In the genomic region with DNA sequence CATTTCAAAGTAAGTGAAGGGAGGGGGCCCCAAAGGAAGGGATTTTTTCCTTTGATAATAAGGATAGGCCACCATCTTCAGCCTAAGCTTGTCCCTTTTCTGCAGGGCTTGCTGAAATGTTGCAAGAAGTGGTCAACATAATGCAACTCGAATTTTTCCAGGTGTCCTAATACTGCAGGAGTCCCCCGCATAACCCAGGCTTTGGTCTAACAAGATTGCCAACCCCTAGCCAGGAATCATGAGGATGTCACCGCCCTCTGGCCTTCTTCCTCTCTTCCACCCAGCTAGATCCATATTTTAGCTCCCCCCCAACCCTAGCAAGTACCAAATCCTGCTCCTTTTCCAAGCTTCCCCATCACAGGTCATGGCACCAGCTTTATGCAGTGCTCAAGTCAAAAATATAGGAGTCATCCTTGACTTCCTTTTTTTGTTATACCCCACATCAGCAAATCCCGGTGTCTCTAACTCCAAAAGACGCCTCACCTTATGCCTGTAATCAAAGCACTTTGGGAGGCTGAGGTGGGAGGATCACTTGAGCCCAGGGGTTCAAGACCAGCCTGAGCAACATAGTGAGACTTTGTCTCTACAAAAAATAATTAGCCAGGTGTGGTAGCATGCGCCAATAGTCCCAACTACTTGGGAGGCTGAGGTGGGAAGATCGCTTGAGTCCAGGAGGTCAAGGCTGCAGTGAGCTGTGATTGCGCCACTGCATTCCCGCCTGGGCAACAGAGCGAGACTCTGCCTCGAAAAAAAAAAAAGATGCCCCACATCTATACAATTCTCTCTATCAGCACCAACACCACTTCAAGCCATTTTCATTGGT, we compare ENCODE assay signal across 1 cellular context.
TF ChIP-seq lines count a peak whose summit lies in the region.

No MANE protein-coding gene starts in this region.

TF ChIP-seq in GM23338, 12 proteins besides CTCF, POLR2A, EP300 and RAD21 (continued from another document):
- TF ChIP-seq, protein P1, sequence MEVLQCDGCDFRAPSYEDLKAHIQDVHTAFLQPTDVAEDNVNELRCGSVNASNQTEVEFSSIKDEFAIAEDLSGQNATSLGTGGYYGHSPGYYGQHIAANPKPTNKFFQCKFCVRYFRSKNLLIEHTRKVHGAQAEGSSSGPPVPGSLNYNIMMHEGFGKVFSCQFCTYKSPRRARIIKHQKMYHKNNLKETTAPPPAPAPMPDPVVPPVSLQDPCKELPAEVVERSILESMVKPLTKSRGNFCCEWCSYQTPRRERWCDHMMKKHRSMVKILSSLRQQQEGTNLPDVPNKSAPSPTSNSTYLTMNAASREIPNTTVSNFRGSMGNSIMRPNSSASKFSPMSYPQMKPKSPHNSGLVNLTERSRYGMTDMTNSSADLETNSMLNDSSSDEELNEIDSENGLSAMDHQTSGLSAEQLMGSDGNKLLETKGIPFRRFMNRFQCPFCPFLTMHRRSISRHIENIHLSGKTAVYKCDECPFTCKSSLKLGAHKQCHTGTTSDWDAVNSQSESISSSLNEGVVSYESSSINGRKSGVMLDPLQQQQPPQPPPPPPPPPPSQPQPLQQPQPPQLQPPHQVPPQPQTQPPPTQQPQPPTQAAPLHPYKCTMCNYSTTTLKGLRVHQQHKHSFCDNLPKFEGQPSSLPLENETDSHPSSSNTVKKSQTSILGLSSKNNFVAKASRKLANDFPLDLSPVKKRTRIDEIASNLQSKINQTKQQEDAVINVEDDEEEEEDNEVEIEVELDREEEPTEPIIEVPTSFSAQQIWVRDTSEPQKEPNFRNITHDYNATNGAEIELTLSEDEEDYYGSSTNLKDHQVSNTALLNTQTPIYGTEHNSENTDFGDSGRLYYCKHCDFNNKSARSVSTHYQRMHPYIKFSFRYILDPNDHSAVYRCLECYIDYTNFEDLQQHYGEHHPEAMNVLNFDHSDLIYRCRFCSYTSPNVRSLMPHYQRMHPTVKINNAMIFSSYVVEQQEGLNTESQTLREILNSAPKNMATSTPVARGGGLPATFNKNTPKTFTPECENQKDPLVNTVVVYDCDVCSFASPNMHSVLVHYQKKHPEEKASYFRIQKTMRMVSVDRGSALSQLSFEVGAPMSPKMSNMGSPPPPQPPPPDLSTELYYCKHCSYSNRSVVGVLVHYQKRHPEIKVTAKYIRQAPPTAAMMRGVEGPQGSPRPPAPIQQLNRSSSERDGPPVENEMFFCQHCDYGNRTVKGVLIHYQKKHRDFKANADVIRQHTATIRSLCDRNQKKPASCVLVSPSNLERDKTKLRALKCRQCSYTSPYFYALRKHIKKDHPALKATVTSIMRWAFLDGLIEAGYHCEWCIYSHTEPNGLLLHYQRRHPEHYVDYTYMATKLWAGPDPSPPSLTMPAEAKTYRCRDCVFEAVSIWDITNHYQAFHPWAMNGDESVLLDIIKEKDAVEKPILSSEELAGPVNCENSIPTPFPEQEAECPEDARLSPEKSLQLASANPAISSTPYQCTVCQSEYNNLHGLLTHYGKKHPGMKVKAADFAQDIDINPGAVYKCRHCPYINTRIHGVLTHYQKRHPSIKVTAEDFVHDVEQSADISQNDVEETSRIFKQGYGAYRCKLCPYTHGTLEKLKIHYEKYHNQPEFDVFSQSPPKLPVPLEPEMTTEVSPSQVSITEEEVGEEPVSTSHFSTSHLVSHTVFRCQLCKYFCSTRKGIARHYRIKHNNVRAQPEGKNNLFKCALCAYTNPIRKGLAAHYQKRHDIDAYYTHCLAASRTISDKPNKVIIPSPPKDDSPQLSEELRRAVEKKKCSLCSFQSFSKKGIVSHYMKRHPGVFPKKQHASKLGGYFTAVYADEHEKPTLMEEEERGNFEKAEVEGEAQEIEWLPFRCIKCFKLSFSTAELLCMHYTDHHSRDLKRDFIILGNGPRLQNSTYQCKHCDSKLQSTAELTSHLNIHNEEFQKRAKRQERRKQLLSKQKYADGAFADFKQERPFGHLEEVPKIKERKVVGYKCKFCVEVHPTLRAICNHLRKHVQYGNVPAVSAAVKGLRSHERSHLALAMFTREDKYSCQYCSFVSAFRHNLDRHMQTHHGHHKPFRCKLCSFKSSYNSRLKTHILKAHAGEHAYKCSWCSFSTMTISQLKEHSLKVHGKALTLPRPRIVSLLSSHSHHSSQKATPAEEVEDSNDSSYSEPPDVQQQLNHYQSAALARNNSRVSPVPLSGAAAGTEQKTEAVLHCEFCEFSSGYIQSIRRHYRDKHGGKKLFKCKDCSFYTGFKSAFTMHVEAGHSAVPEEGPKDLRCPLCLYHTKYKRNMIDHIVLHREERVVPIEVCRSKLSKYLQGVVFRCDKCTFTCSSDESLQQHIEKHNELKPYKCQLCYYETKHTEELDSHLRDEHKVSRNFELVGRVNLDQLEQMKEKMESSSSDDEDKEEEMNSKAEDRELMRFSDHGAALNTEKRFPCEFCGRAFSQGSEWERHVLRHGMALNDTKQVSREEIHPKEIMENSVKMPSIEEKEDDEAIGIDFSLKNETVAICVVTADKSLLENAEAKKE (CRISPR knock-in tag; IDR thresholded peaks at IDR 0.05): no peak
- TF ChIP-seq, protein P2, sequence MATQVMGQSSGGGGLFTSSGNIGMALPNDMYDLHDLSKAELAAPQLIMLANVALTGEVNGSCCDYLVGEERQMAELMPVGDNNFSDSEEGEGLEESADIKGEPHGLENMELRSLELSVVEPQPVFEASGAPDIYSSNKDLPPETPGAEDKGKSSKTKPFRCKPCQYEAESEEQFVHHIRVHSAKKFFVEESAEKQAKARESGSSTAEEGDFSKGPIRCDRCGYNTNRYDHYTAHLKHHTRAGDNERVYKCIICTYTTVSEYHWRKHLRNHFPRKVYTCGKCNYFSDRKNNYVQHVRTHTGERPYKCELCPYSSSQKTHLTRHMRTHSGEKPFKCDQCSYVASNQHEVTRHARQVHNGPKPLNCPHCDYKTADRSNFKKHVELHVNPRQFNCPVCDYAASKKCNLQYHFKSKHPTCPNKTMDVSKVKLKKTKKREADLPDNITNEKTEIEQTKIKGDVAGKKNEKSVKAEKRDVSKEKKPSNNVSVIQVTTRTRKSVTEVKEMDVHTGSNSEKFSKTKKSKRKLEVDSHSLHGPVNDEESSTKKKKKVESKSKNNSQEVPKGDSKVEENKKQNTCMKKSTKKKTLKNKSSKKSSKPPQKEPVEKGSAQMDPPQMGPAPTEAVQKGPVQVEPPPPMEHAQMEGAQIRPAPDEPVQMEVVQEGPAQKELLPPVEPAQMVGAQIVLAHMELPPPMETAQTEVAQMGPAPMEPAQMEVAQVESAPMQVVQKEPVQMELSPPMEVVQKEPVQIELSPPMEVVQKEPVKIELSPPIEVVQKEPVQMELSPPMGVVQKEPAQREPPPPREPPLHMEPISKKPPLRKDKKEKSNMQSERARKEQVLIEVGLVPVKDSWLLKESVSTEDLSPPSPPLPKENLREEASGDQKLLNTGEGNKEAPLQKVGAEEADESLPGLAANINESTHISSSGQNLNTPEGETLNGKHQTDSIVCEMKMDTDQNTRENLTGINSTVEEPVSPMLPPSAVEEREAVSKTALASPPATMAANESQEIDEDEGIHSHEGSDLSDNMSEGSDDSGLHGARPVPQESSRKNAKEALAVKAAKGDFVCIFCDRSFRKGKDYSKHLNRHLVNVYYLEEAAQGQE (IDR thresholded peaks at IDR 0.05; ENCODE audit: unreplicated experiment): no peak
- TF ChIP-seq POLR2AphosphoS5 (IDR thresholded peaks at IDR 0.05; ENCODE audit: low read depth): no peak
- TF ChIP-seq ZNF331 (CRISPR knock-in tag; IDR thresholded peaks at IDR 0.05; ENCODE audit: low read depth): no peak
- no peak for TF ChIP-seq EZH2 (IDR thresholded peaks at IDR 0.05; ENCODE audit: low read depth, unreplicated experiment)
- TF ChIP-seq STAT1 (IDR thresholded peaks at IDR 0.05; ENCODE audit: unreplicated experiment): no peak
- no peak for TF ChIP-seq EZH2phosphoT487 (IDR thresholded peaks at IDR 0.05; ENCODE audit: unreplicated experiment)
- TF ChIP-seq JUNB (IDR thresholded peaks at IDR 0.05; ENCODE audit: unreplicated experiment): no peak
